In the genomic region with DNA sequence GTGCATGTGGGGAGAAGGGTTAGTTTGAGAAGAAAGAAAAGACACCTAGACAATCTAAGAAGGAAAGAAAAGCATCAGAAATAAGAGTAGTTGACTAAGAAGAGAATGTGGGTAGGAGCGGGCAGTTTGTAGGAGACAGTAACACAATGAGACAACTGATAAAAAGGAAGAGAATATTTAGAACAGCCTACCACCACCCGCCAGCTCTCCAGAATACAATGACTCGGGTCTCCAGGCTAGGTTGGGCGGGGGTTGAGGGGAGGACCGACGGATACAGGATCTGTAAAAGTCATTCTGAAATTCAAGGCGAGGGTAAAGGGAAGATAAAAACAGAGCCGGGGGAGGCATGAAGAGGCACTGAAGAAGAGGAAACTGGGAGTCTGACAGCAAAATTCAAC, we compare ENCODE assay signal across 9 cellular contexts. TPM values are rescaled to one million over a fixed set of nuclear protein-coding genes. Genes with fewer than 3 reads are reported as not detected.
DNase-seq lines count a peak whose midpoint lies in the region; ATAC-seq and TF ChIP-seq lines count a peak whose summit lies in the region.
"Had no signal": no experiment of that assay in that cellular context is flagged by ENCODE, and none has a peak within 500 bp of the region (broad histone marks: within the 10 kb centered on the region; RNA-seq: fewer than 3 reads in every experiment).

No MANE protein-coding gene starts in this region.

- TF ChIP-seq CTCF in OCI-LY1 (IDR thresholded peaks at IDR 0.05; ENCODE audit: low read length): no peak
- no peak for TF ChIP-seq CTCF in choroid plexus epithelial cell (conservative IDR thresholded peaks at IDR 0.05; ENCODE audit: low read depth, low read length)
- no peak for TF ChIP-seq CTCF in tibial nerve (IDR thresholded peaks at IDR 0.05)

- no peaks in the 10 kb centered on the region for H4K20me1 ChIP-seq in OCI-LY1 (ENCODE audit: insufficient read depth, low read length)

- H3K4me3 ChIP-seq in GM08714 (ENCODE audit: low read length) (peak overlapping the region; percentile 94), OCI-LY1 (ENCODE audit: low read depth, low read length, poor library complexity, severe bottlenecking) (peak overlapping the region; percentile 85), choroid plexus epithelial cell (ENCODE audit: low read depth, low read length) (peak overlapping the region; percentile 78), mesenchymal stem cell (ENCODE audit: insufficient read depth in 1 of 2, low read depth in 1 of 2, low read length in 2 of 2) (peak overlapping the region; percentile 78 to 97), tibial nerve (peak overlapping the region; percentile 61 to 92 (median 76))

- TF ChIP-seq EP300 in tibial nerve (IDR thresholded peaks at IDR 0.05): no peak

- no peak overlapping the region for H4K8ac ChIP-seq in mesenchymal stem cell (ENCODE audit: low read length)

- H3K27me3 ChIP-seq in OCI-LY1 (ENCODE audit: insufficient read depth, low read length) (no peaks in the 10 kb centered on the region), mesenchymal stem cell (ENCODE audit: control insufficient read depth in 1 of 2, insufficient read depth in 1 of 2, low read length in 2 of 2) (no peaks in the 10 kb centered on the region), tibial nerve (no peaks in the 10 kb centered on the region)

- no peak overlapping the region for H2BK12ac ChIP-seq in mesenchymal stem cell (ENCODE audit: low read length in 2 of 2)

- H3K14ac ChIP-seq in mesenchymal stem cell (ENCODE audit: low read length in 2 of 2): peak overlapping the region in 1 of 2 experiments; percentile 71

- no peak overlapping the region for H3K23ac ChIP-seq in mesenchymal stem cell (ENCODE audit: low read length in 2 of 2)

- no peak for TF ChIP-seq POLR2A in tibial nerve (IDR thresholded peaks at IDR 0.05)

- no peaks in the 10 kb centered on the region for H3K9me2 ChIP-seq in OCI-LY1 (ENCODE audit: low read depth, low read length)

- H3K9me3 ChIP-seq in OCI-LY1 (ENCODE audit: low read length) (no peaks in the 10 kb centered on the region), mesenchymal stem cell (ENCODE audit: control insufficient read depth, low read length) (no peaks in the 10 kb centered on the region), tibial nerve (no peaks in the 10 kb centered on the region)

- no peaks in the 10 kb centered on the region for H3F3A ChIP-seq in OCI-LY1 (ENCODE audit: insufficient read depth, low read length)

- H3K4me1 ChIP-seq in OCI-LY1 (ENCODE audit: insufficient read depth, low read length, severe bottlenecking) (peaks cover 23% of the 10 kb centered on the region), mesenchymal stem cell (ENCODE audit: control insufficient read depth, insufficient read depth, low read depth, low read length) (peaks cover 15% of the 10 kb centered on the region), tibial nerve (peaks cover 0 to 38% (median 16%) of the 10 kb centered on the region in 4 donors)

- H3K27ac ChIP-seq in OCI-LY1 (ENCODE audit: low read depth, low read length, poor library complexity, severe bottlenecking) (peak overlapping the region; percentile 54), mesenchymal stem cell (ENCODE audit: low read length, poor library complexity, severe bottlenecking) (peak overlapping the region; percentile 88), tibial nerve (peak overlapping the region; percentile 89 to 98 (median 96))

- H3K36me3 ChIP-seq in OCI-LY1 (ENCODE audit: insufficient read depth, low read length) (peaks cover 6% of the 10 kb centered on the region; the same call in 1 of the 2 replicates), mesenchymal stem cell (ENCODE audit: control insufficient read depth in 1 of 2, insufficient read depth in 2 of 2, low read depth in 1 of 2, low read length in 2 of 2) (peaks cover 11 to 17% of the 10 kb centered on the region in 2 experiments), tibial nerve (peaks cover 0 to 28% (median 0%) of the 10 kb centered on the region in 3 donors)

- no peak for DNase-seq in choroid plexus epithelial cell (ENCODE audit: low read depth)
- no peak for DNase-seq in mesenchymal stem cell
- no peak for DNase-seq in tibial nerve (ENCODE audit: low spot score in 2 of 2)
- DNase-seq in HK-2 (ENCODE audit: unreplicated experiment): no peak
- no peak for DNase-seq in SIG-M5 treated with dmso at 0.1 percent for 504 hours (lab: John Stamatoyannopoulos, UW; ENCODE audit: unreplicated experiment)

- peak overlapping the region; percentile 17 to 94 for H3K18ac ChIP-seq in mesenchymal stem cell (ENCODE audit: low read depth in 1 of 2, low read length in 2 of 2)

- H3K4me2 ChIP-seq in OCI-LY1 (ENCODE audit: low read length): peak overlapping the region; percentile 91
- peak overlapping the region; percentile 70 for H3K4me2 ChIP-seq in mesenchymal stem cell (ENCODE audit: low read length, poor library complexity, severe bottlenecking)

- peaks cover 18% of the 10 kb centered on the region for H3K79me1 ChIP-seq in mesenchymal stem cell (replicated peaks; ENCODE audit: low read length, poor library complexity, severe bottlenecking)

- ATAC-seq in GM18517 (IDR thresholded peaks at IDR 0.05; ENCODE audit: unreplicated experiment): no peak

- H2BK120ac ChIP-seq in mesenchymal stem cell (ENCODE audit: low read depth, low read length): no peak overlapping the region

- H2AK5ac ChIP-seq in mesenchymal stem cell (ENCODE audit: low read length, severe bottlenecking): no peak overlapping the region

- 0% methylated on average over 6 of the region's 8 CpGs for WGBS in mesenchymal stem cell
- WGBS in tibial nerve, 2 donors: 0 to 1% methylated on average over 8 of the region's 8 CpGs

- H4K91ac ChIP-seq in mesenchymal stem cell (ENCODE audit: low read length): no peak overlapping the region

- H2AFZ ChIP-seq in OCI-LY1 (ENCODE audit: low read length) (no peak overlapping the region), mesenchymal stem cell (ENCODE audit: low read depth, low read length) (peak overlapping the region; percentile 62)

- 0 out of 2 replicates have a peak, but pooled peaks cover 5% of the 10 kb centered on the region for H3K79me2 ChIP-seq in OCI-LY1 (ENCODE audit: insufficient read depth, low read length)

- H3K4ac ChIP-seq in mesenchymal stem cell (ENCODE audit: low read depth in 1 of 2, low read length in 2 of 2): peak overlapping the region; percentile 1 to 96

- H2BK15ac ChIP-seq in mesenchymal stem cell (ENCODE audit: low read depth, poor library complexity, severe bottlenecking): no peak overlapping the region

- H3K9ac ChIP-seq in OCI-LY1 (ENCODE audit: low read length): peak overlapping the region; percentile 89
- H3K9ac ChIP-seq in mesenchymal stem cell (ENCODE audit: low read length): peak overlapping the region; percentile 98

- no peak overlapping the region for H2BK5ac ChIP-seq in mesenchymal stem cell (ENCODE audit: low read depth, low read length, poor library complexity, severe bottlenecking)

RNA-seq across cellular contexts. Expression of gene ABHD16A, which starts 0.7 kb away (rescaled TPM):
- 36.9 TPM for polyA plus RNA-seq in mesenchymal stem cell (2013, experiment 1 of 2)
- 39.6 TPM for polyA plus RNA-seq in mesenchymal stem cell (2013, experiment 2 of 2)
- 10 to 100 TPM; 37.1 to 62.1 (median 49.9) TPM for total RNA-seq in tibial nerve

RNA-seq across cellular contexts. Expression of gene LY6G6F, which starts 4.2 kb away (rescaled TPM):
- polyA plus RNA-seq in mesenchymal stem cell (2013, experiment 1 of 2): not detected
- not detected for polyA plus RNA-seq in mesenchymal stem cell (2013, experiment 2 of 2)
- total RNA-seq in tibial nerve: not detected
- total RNA-seq: NCI-H460 had no signal

RNA-seq across cellular contexts. Expression of gene LY6G6D, which starts 12.7 kb away (rescaled TPM):
- not detected for polyA plus RNA-seq in mesenchymal stem cell (2013, experiment 1 of 2)
- not detected for polyA plus RNA-seq in mesenchymal stem cell (2013, experiment 2 of 2)
- total RNA-seq in tibial nerve: not detected
- total RNA-seq: NCI-H460 had no signal

RNA-seq across cellular contexts. Expression of gene LY6G6C, which starts 19.1 kb away (rescaled TPM):
- polyA plus RNA-seq in mesenchymal stem cell (2013, experiment 1 of 2): 0.07 TPM
- polyA plus RNA-seq in mesenchymal stem cell (2013, experiment 2 of 2): 0.10 TPM
- total RNA-seq in tibial nerve: not detected
- total RNA-seq: NCI-H460 had no signal

RNA-seq across cellular contexts. Expression of gene MPIG6B, which starts 20.8 kb away (rescaled TPM):
- polyA plus RNA-seq in mesenchymal stem cell (2013, experiment 1 of 2): not detected
- polyA plus RNA-seq in mesenchymal stem cell (2013, experiment 2 of 2): not detected
- not detected for total RNA-seq in tibial nerve
- total RNA-seq: NCI-H460 had no signal
